ENCODE assay signal across 1 cellular context in genomic region chr6:140379919-140380318, GRCh38.
TF ChIP-seq lines count a peak whose summit lies in the region.

No MANE protein-coding gene starts in this region.

TF ChIP-seq in HCT116, 20 proteins besides CTCF, POLR2A, EP300 and RAD21:
- TF ChIP-seq, protein P1, sequence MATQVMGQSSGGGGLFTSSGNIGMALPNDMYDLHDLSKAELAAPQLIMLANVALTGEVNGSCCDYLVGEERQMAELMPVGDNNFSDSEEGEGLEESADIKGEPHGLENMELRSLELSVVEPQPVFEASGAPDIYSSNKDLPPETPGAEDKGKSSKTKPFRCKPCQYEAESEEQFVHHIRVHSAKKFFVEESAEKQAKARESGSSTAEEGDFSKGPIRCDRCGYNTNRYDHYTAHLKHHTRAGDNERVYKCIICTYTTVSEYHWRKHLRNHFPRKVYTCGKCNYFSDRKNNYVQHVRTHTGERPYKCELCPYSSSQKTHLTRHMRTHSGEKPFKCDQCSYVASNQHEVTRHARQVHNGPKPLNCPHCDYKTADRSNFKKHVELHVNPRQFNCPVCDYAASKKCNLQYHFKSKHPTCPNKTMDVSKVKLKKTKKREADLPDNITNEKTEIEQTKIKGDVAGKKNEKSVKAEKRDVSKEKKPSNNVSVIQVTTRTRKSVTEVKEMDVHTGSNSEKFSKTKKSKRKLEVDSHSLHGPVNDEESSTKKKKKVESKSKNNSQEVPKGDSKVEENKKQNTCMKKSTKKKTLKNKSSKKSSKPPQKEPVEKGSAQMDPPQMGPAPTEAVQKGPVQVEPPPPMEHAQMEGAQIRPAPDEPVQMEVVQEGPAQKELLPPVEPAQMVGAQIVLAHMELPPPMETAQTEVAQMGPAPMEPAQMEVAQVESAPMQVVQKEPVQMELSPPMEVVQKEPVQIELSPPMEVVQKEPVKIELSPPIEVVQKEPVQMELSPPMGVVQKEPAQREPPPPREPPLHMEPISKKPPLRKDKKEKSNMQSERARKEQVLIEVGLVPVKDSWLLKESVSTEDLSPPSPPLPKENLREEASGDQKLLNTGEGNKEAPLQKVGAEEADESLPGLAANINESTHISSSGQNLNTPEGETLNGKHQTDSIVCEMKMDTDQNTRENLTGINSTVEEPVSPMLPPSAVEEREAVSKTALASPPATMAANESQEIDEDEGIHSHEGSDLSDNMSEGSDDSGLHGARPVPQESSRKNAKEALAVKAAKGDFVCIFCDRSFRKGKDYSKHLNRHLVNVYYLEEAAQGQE (IDR thresholded peaks at IDR 0.05; ENCODE audit: low read depth) = no peak
- no peak for TF ChIP-seq EZH2 (IDR thresholded peaks at IDR 0.05)
- TF ChIP-seq EZH2phosphoT487 (IDR thresholded peaks at IDR 0.05; ENCODE audit: borderline replicate concordance) = no peak
- no peak for TF ChIP-seq SIN3A (IDR thresholded peaks at IDR 0.05; ENCODE audit: low read depth)
- TF ChIP-seq, protein P2, sequence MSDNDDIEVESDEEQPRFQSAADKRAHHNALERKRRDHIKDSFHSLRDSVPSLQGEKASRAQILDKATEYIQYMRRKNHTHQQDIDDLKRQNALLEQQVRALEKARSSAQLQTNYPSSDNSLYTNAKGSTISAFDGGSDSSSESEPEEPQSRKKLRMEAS (IDR thresholded peaks at IDR 0.05) = no peak
- no peak for TF ChIP-seq ELF1 (IDR thresholded peaks at IDR 0.05; ENCODE audit: borderline replicate concordance, low read depth)
- no peak for TF ChIP-seq SP1 (IDR thresholded peaks at IDR 0.05; ENCODE audit: low read depth)
